ENCODE assay signal across 1 cellular context in genomic region chr4:159416073-159416472, GRCh38.
TF ChIP-seq lines count a peak whose summit lies in the region.

No MANE protein-coding gene starts in this region.

TF ChIP-seq in HepG2, 621 proteins besides CTCF, POLR2A, EP300 and RAD21 (continued from another document):
- TF ChIP-seq ATF4 (CRISPR knock-in tag; IDR thresholded peaks at IDR 0.05): no peak
